ENCODE assay signal across 7 cellular contexts in genomic region chr7:20440472-20441105, GRCh38.
DNase-seq lines count a peak whose midpoint lies in the region; ATAC-seq and TF ChIP-seq lines count a peak whose summit lies in the region.

No MANE protein-coding gene starts in this region.

- H3K4me3 Mint-ChIP-seq in neural progenitor cell = no peak overlapping the region

- no peaks in the 10 kb centered on the region for H3K36me3 ChIP-seq in colonic mucosa
- H3K36me3 ChIP-seq in neural progenitor cell = no peaks in the 10 kb centered on the region
- no peaks in the 10 kb centered on the region for H3K36me3 ChIP-seq in uterus
- H3K36me3 ChIP-seq in gastroesophageal sphincter = no peaks in the 10 kb centered on the region

- ATAC-seq in GM19328 (IDR thresholded peaks at IDR 0.05; ENCODE audit: unreplicated experiment) (no peak), gastroesophageal sphincter (no peak)

- H3K27me3 Mint-ChIP-seq in neural progenitor cell (ENCODE audit: insufficient read depth, low read depth) = peaks cover 4% of the 10 kb centered on the region

- no peaks in the 10 kb centered on the region for H3K4me1 ChIP-seq in colonic mucosa
- H3K4me1 ChIP-seq in neural progenitor cell = no peaks in the 10 kb centered on the region
- H3K4me1 ChIP-seq in uterus = peaks cover 0 to 4% of the 10 kb centered on the region in 2 donors
- no peaks in the 10 kb centered on the region for H3K4me1 ChIP-seq in gastroesophageal sphincter

- TF ChIP-seq CTCF in GM12864 (IDR thresholded peaks at IDR 0.05; ENCODE audit: low read depth, low read length, missing control alignments) = peak; percentile 66
- TF ChIP-seq CTCF in LNCaP clone FGC (IDR thresholded peaks at IDR 0.05; ENCODE audit: control insufficient read depth, extremely low read depth, insufficient read depth) = peak; percentile 54
- peak; percentile 38 for TF ChIP-seq CTCF in colonic mucosa (IDR thresholded peaks at IDR 0.05)
- TF ChIP-seq CTCF in neural progenitor cell (IDR thresholded peaks at IDR 0.05) = peak; percentile 75
- TF ChIP-seq CTCF in uterus (IDR thresholded peaks at IDR 0.05) = no peak
- TF ChIP-seq CTCF in gastroesophageal sphincter (IDR thresholded peaks at IDR 0.05) = peak in 2 of 4 experiments; percentile 20 to 25

- H4K20me1 ChIP-seq in neural progenitor cell (ENCODE audit: low read depth) = no peaks in the 10 kb centered on the region

- H2AFZ ChIP-seq in neural progenitor cell (replicated peaks) = no peak overlapping the region

- 88% methylated on average over 6 of the region's 9 CpGs; no CpG with 5 or more reads in 1 of the 2 donors for WGBS in gastroesophageal sphincter (ENCODE audit: low coverage in 1 of 2), 2 donors

- no peaks in the 10 kb centered on the region for H3K79me2 ChIP-seq in neural progenitor cell (ENCODE audit: low read depth)

- H3F3A ChIP-seq in neural progenitor cell (ENCODE audit: low read depth) = no peaks in the 10 kb centered on the region

- TF ChIP-seq POLR2A in uterus (IDR thresholded peaks at IDR 0.05) (no peak), gastroesophageal sphincter (IDR thresholded peaks at IDR 0.05) (no peak)

- no peaks in the 10 kb centered on the region for H3K27me3 ChIP-seq in colonic mucosa
- H3K27me3 ChIP-seq in neural progenitor cell = no peaks in the 10 kb centered on the region
- H3K27me3 ChIP-seq in uterus = no peaks in the 10 kb centered on the region
- H3K27me3 ChIP-seq in gastroesophageal sphincter = no peaks in the 10 kb centered on the region

- no peak overlapping the region for H3K4me3 ChIP-seq in GM12864 (ENCODE audit: low read depth, low read length)
- H3K4me3 ChIP-seq in LNCaP clone FGC (ENCODE audit: low read depth, low read length) = no peak overlapping the region
- no peak overlapping the region for H3K4me3 ChIP-seq in colonic mucosa
- no peak overlapping the region for H3K4me3 ChIP-seq in neural progenitor cell
- H3K4me3 ChIP-seq in uterus = no peak overlapping the region
- no peak overlapping the region for H3K4me3 ChIP-seq in gastroesophageal sphincter

- H3K4me1 Mint-ChIP-seq in neural progenitor cell = peaks cover 5% of the 10 kb centered on the region

- DNase-seq in GM12864 (ENCODE audit: low read depth) (no peak), LNCaP clone FGC (ENCODE audit: low read depth) (peak; percentile 8), colonic mucosa (peak; percentile 56), neural progenitor cell (ENCODE audit: low spot score) (peak; percentile 61), uterus (no peak)

- no peak for TF ChIP-seq EP300 in gastroesophageal sphincter (IDR thresholded peaks at IDR 0.05)

- no peaks in the 10 kb centered on the region for H3K9me3 ChIP-seq in colonic mucosa
- no peaks in the 10 kb centered on the region for H3K9me3 ChIP-seq in neural progenitor cell (ENCODE audit: low read depth)
- no peaks in the 10 kb centered on the region for H3K9me3 ChIP-seq in uterus
- peaks cover 0 to 13% (median 0%) of the 10 kb centered on the region in 3 donors for H3K9me3 ChIP-seq in gastroesophageal sphincter

- no peak overlapping the region for H3K27ac Mint-ChIP-seq in neural progenitor cell

- intact Hi-C loops in colonic mucosa (cut with DNase I) = no loop called here
- intact Hi-C loops in uterus (cut with DNase I; ENCODE audit: low total_unique reads) = no loop called here

- H3K36me3 Mint-ChIP-seq in neural progenitor cell = peaks cover 2% of the 10 kb centered on the region

- peaks cover 9% of the 10 kb centered on the region for H3K9me3 Mint-ChIP-seq in neural progenitor cell

- H3K9ac ChIP-seq in colonic mucosa (ENCODE audit: low read depth in 2 of 2, low read length in 2 of 2) (no peak overlapping the region), neural progenitor cell (no peak overlapping the region)

- no peak overlapping the region for H3K4me2 ChIP-seq in neural progenitor cell

- no peak overlapping the region for H3K27ac ChIP-seq in colonic mucosa
- no peak overlapping the region for H3K27ac ChIP-seq in neural progenitor cell
- no peak overlapping the region for H3K27ac ChIP-seq in uterus
- no peak overlapping the region for H3K27ac ChIP-seq in gastroesophageal sphincter

Comparison
In these comparisons a context has a peak if more than half of its experiments do, and no peak if none do; other contexts are left out.
1. DNase-seq: peak in LNCaP clone FGC (single experiment), colonic mucosa (single experiment) and neural progenitor cell (single experiment); none in GM12864 (single experiment) and uterus (0 of 2).
2. CTCF ChIP-seq: peak in GM12864 (single experiment), LNCaP clone FGC (single experiment), colonic mucosa (single experiment) and neural progenitor cell (single experiment); none in uterus (0 of 4).